ENCODE assay signal across 20 cellular contexts in genomic region chr11:126444072-126444471, GRCh38.
DNase-seq lines count a peak whose midpoint lies in the region; ATAC-seq lines count a peak whose summit lies in the region.
"Had no signal": no experiment of that assay in that cellular context is flagged by ENCODE, and none has a peak within 500 bp of the region (broad histone marks: within the 10 kb centered on the region; RNA-seq: fewer than 3 reads in every experiment).

No MANE protein-coding gene starts in this region.

- DNase-seq in Daoy (ENCODE audit: low read depth) (peak; percentile 28), GM23248 (peak; percentile 32), caudate nucleus (lab: John Stamatoyannopoulos, UW) (peak in 24 of 61 donors; percentile 6 to 61 (median 30)), germinal center (ENCODE audit: low spot score) (no peak), NCI-H226 (no peak)
- DNase-seq in stimulated activated effector memory CD8-positive, alpha-beta T cell treated with anti-CD3 and anti-CD28 coated beads, Interleukin-12 subunit alpha, Interleukin-12 subunit beta, amount 100 ng/mL, for 72 hours (ENCODE audit: low spot score in 2 of 2) = no peak
- DNase-seq: Calu3, DMS79 treated with DMSO at 0.1 percent for 48 hours, Kasumi-1, NCI-H1105 treated with DMSO at 0.1 percent for 48 hours, NCI-H146, NCI-H1930, NCI-H526 treated with DMSO at 0.1 percent for 48 hours, SHP77, T-helper 1 cell had no signal

- H4K20me1 ChIP-seq in GM23248 (ENCODE audit: insufficient read depth) = no peaks in the 10 kb centered on the region

- no peaks in the 10 kb centered on the region for H3K79me2 ChIP-seq in GM23248 (ENCODE audit: insufficient read depth)

- H3K4me3 ChIP-seq in GM23248 = no peak overlapping the region
- H3K4me3 ChIP-seq: K562 had no signal

- H3K36me3 Mint-ChIP-seq in stimulated activated effector memory CD8-positive, alpha-beta T cell treated with anti-CD3 and anti-CD28 coated beads, Interleukin-12 subunit alpha, Interleukin-12 subunit beta, amount 100 ng/mL, for 72 hours = no peaks in the 10 kb centered on the region

- no peaks in the 10 kb centered on the region for H3K4me1 ChIP-seq in GM23248 (ENCODE audit: insufficient read depth)

- no peak for ATAC-seq in stimulated activated effector memory CD8-positive, alpha-beta T cell treated with anti-CD3 and anti-CD28 coated beads, Interleukin-12 subunit alpha, Interleukin-12 subunit beta, amount 100 ng/mL, for 72 hours
- ATAC-seq in GM18519 (IDR thresholded peaks at IDR 0.05; ENCODE audit: low FRiP score, unreplicated experiment) = no peak
- ATAC-seq: HCT116, K562 had no signal

- H3K27me3 ChIP-seq in GM23248 (replicated peaks; ENCODE audit: insufficient read depth) = no peaks in the 10 kb centered on the region

- no peaks in the 10 kb centered on the region for H3K9me2 ChIP-seq in GM23248 (ENCODE audit: insufficient read depth)

- no peak overlapping the region for H3K9ac ChIP-seq in GM23248

- H3F3A ChIP-seq in GM23248 (ENCODE audit: insufficient read depth) = no peaks in the 10 kb centered on the region

- H3K4me2 ChIP-seq in GM23248 (ENCODE audit: unreplicated experiment) = no peak overlapping the region

- H3K4me1 Mint-ChIP-seq in stimulated activated effector memory CD8-positive, alpha-beta T cell treated with anti-CD3 and anti-CD28 coated beads, Interleukin-12 subunit alpha, Interleukin-12 subunit beta, amount 100 ng/mL, for 72 hours = peaks cover 12% of the 10 kb centered on the region

- 84 to 86% methylated on average over 7 of the region's 7 CpGs for WGBS in GM23248 (ENCODE audit: low coverage in 1 of 2, low lambda C conversion rate in 2 of 2, missing lambda C conversion rate in 2 of 2), 2 experiments

- H3K4me3 Mint-ChIP-seq in stimulated activated effector memory CD8-positive, alpha-beta T cell treated with anti-CD3 and anti-CD28 coated beads, Interleukin-12 subunit alpha, Interleukin-12 subunit beta, amount 100 ng/mL, for 72 hours = no peak overlapping the region
- H3K4me3 Mint-ChIP-seq: B cell had no signal

- peak overlapping the region; percentile 78 for H3K27ac Mint-ChIP-seq in stimulated activated effector memory CD8-positive, alpha-beta T cell treated with anti-CD3 and anti-CD28 coated beads, Interleukin-12 subunit alpha, Interleukin-12 subunit beta, amount 100 ng/mL, for 72 hours
- H3K27ac Mint-ChIP-seq: B cell had no signal

- H3K9me3 ChIP-seq in GM23248 (ENCODE audit: low read depth) = no peaks in the 10 kb centered on the region

- H2AFZ ChIP-seq in GM23248 = no peak overlapping the region

- no peaks in the 10 kb centered on the region for H3K36me3 ChIP-seq in GM23248 (ENCODE audit: low read depth)

- in situ Hi-C loops in GM23248 (cut with MboI) = loop anchor here (25.0 kb wide), 1 partner anchor 893 kb away; no protein-coding TSS in a partner anchor

- H3K9me3 Mint-ChIP-seq in stimulated activated effector memory CD8-positive, alpha-beta T cell treated with anti-CD3 and anti-CD28 coated beads, Interleukin-12 subunit alpha, Interleukin-12 subunit beta, amount 100 ng/mL, for 72 hours = no peaks in the 10 kb centered on the region

- H3K27ac ChIP-seq in GM23248 = no peak overlapping the region
- peak overlapping the region; percentile 83 for H3K27ac ChIP-seq in caudate nucleus (ENCODE audit: low read depth, low read length)
- H3K27ac ChIP-seq: RWPE1 had no signal

Comparison
In these comparisons a context has a peak if more than half of its experiments do, and no peak if none do; other contexts are left out.
1. DNase-seq: peak in Daoy (single experiment) and GM23248 (single experiment); none in stimulated activated effector memory CD8-positive, alpha-beta T cell treated with anti-CD3 and anti-CD28 coated beads, Interleukin-12 subunit alpha, Interleukin-12 subunit beta, amount 100 ng/mL, for 72 hours (0 of 2), germinal center (single experiment) and NCI-H226 (single experiment).